ENCODE assay signal across 22 cellular contexts in genomic region chr17:73630531-73630930, GRCh38. TPM values are rescaled to one million over a fixed set of nuclear protein-coding genes. Genes with fewer than 3 reads are reported as not detected.
DNase-seq lines count a peak whose midpoint lies in the region; FAIRE-seq and TF ChIP-seq lines count a peak whose summit lies in the region.
"Had no signal": no experiment of that assay in that cellular context is flagged by ENCODE, and none has a peak within 500 bp of the region (broad histone marks: within the 10 kb centered on the region; RNA-seq: fewer than 3 reads in every experiment).

No MANE protein-coding gene starts in this region.

- no peak overlapping the region for H2BK12ac ChIP-seq in H1 (ENCODE audit: low read depth, low read length)

- no peak overlapping the region for H3K14ac ChIP-seq in H1 (ENCODE audit: insufficient read length)

- POLR2A ChIA-PET in H1 (lab: Charles Lee; ENCODE audit: partially characterized antibody), result interaction anchor here (1.5 kb wide), 1 partner anchor 9 kb away, joined by 3 read pairs; no protein-coding TSS in a partner anchor

- H3K27me3 Mint-ChIP-seq in neural crest cell (ENCODE audit: low read depth), result no peaks in the 10 kb centered on the region

- H3K23ac ChIP-seq in H1 (ENCODE audit: insufficient read length), result no peak overlapping the region

- no peak overlapping the region for H3K56ac ChIP-seq in H1 (replicated peaks; ENCODE audit: insufficient read length, low read depth, low read length)

- CTCF ChIA-PET in H1 (lab: Charles Lee; ENCODE audit: partially characterized antibody), result interaction anchor here (0.7 to 11.0 kb wide), 8 partner anchors 11 to 201 kb away, joined by 3 to 67 read pairs (median 4); partner anchors contain the start of gene SDK2

- intact Hi-C loops in sigmoid colon (cut with DNase I), result no loop called here

- peaks cover under 1% of the 10 kb centered on the region for H3K79me1 ChIP-seq in H1 (ENCODE audit: low read depth, low read length)

- H4K20me1 ChIP-seq in H1 (replicated peaks in 1 of 2; ENCODE audit: control insufficient read depth in 1 of 2, insufficient read depth in 2 of 2, low read length in 2 of 2), result no peaks in the 10 kb centered on the region

- no peak overlapping the region for H4K5ac ChIP-seq in H1 (ENCODE audit: insufficient read length, low read depth, low read length)

- no peaks in the 10 kb centered on the region for H3K23me2 ChIP-seq in H1 (ENCODE audit: low read depth, low read length)

- peak overlapping the region; percentile 22 for H4K8ac ChIP-seq in H1 (ENCODE audit: extremely low read depth, insufficient read depth, low read length)

- H2BK120ac ChIP-seq in H1 (replicated peaks; ENCODE audit: low read depth, low read length), result no peak overlapping the region

- 88% methylated on average over 6 of the region's 6 CpGs; no CpG with 5 or more reads in 1 of the 2 experiments for WGBS in H1 (ENCODE audit: extremely low coverage in 1 of 2, insufficient coverage in 1 of 2, insufficient read length in 1 of 2, insufficient replicate concordance in 2 of 2, low coverage in 1 of 2, low lambda C conversion rate in 2 of 2, missing lambda C conversion rate in 1 of 2), 2 experiments
- 91 to 92% methylated on average over 6 of the region's 6 CpGs for WGBS in sigmoid colon, 2 donors

- H3K9ac ChIP-seq in H1 (replicated peaks in 1 of 4; ENCODE audit: extremely low read depth in 1 of 4, low read depth in 3 of 4, low read length in 3 of 4), result no peak overlapping the region

- H3K36me3 ChIP-seq in H1 (ENCODE audit: control insufficient read depth in 2 of 4, insufficient read depth in 4 of 4, low read length in 3 of 4), result no peaks in the 10 kb centered on the region
- H3K36me3 ChIP-seq in sigmoid colon, result no peaks in the 10 kb centered on the region
- H3K36me3 ChIP-seq: BE2C had no signal

- H4K91ac ChIP-seq in H1 (replicated peaks; ENCODE audit: insufficient read length, low read length), result no peak overlapping the region

- no peak overlapping the region for H3K27ac ChIP-seq in H1 (ENCODE audit: low read depth, low read length)
- H3K27ac ChIP-seq in sigmoid colon, result no peak overlapping the region

- no peak for TF ChIP-seq EP300 in H1 (IDR thresholded peaks at IDR 0.05; ENCODE audit: borderline replicate concordance in 1 of 2, low read depth in 2 of 2, low read length in 2 of 2)
- TF ChIP-seq EP300 in sigmoid colon (IDR thresholded peaks at IDR 0.05), result no peak

- H2BK20ac ChIP-seq in H1 (ENCODE audit: low read length), result no peak overlapping the region

- H3K27me3 ChIP-seq in H1 (replicated peaks in 1 of 4; ENCODE audit: control insufficient read depth in 3 of 4, extremely low read depth in 1 of 4, insufficient read depth in 3 of 4, low read length in 3 of 4) (no peaks in the 10 kb centered on the region), sigmoid colon (peaks cover 0 to 3% (median 0%) of the 10 kb centered on the region in 3 donors)
- H3K27me3 ChIP-seq: BE2C had no signal

- FAIRE-seq in H1 (lab: Jason Lieb, UNC), result no peak
- FAIRE-seq: GM12891, GM19239 had no signal

- H3K18ac ChIP-seq in H1 (ENCODE audit: extremely low read depth, low read length), result no peak overlapping the region

- H2BK15ac ChIP-seq in H1 (ENCODE audit: low read length), result peak overlapping the region; percentile 55; the same call in 1 of the 2 replicates

- H3K4me2 ChIP-seq in H1 (ENCODE audit: insufficient read depth in 1 of 2, low read depth in 2 of 2, low read length in 2 of 2), result no peak overlapping the region
- H3K4me2 ChIP-seq: GM23338 had no signal

- peak overlapping the region; percentile 27 for H3K4me3 Mint-ChIP-seq in neural crest cell
- H3K4me3 Mint-ChIP-seq: CD4-positive, CD25-positive, alpha-beta regulatory T cell; GM23338 had no signal

- TF ChIP-seq POLR2A in H1 (IDR thresholded peaks at IDR 0.05; ENCODE audit: control extremely low read depth in 1 of 2, low read depth in 2 of 2, low read length in 2 of 2), result no peak
- TF ChIP-seq POLR2A in sigmoid colon (IDR thresholded peaks at IDR 0.05), result no peak

- H3K9me3 ChIP-seq in H1 (ENCODE audit: insufficient read depth in 2 of 2, low read depth in 1 of 2, low read length in 1 of 2) (no peaks in the 10 kb centered on the region), sigmoid colon (no peaks in the 10 kb centered on the region)
- H3K9me3 ChIP-seq: BE2C, Caco-2 had no signal

- H2AK5ac ChIP-seq in H1 (ENCODE audit: low read depth, low read length), result no peak overlapping the region

- no peak for TF ChIP-seq RAD21 in H1 (IDR thresholded peaks at IDR 0.05 in 1 of 2, conservative IDR thresholded peaks at IDR 0.05 in 1 of 2; ENCODE audit: low read depth in 2 of 2, low read length in 2 of 2)

- H3K4me1 ChIP-seq in H1 (replicated peaks in 1 of 4; ENCODE audit: control insufficient read depth in 3 of 4, insufficient read depth in 4 of 4, low read length in 3 of 4) (peaks cover 0 to 16% (median 4%) of the 10 kb centered on the region in 4 experiments; a peak in 5 of 7 replicates), sigmoid colon (no peaks in the 10 kb centered on the region)
- H3K4me1 ChIP-seq: BE2C had no signal

- DNase-seq in COLO829 (ENCODE audit: low spot score) (peak; percentile 51), H1 (ENCODE audit: low read depth in 1 of 2, low spot score in 2 of 2) (no peak), neural crest cell (ENCODE audit: low read depth, low spot score) (peak; percentile 48), sigmoid colon (peak; percentile 68), NCI-H82 treated with DMSO at 0.1 percent for 48 hours (lab: John Stamatoyannopoulos, UW; ENCODE audit: unreplicated experiment) (no peak), NOMO-1 treated with dmso at 0.1 percent for 144 hours (lab: John Stamatoyannopoulos, UW; ENCODE audit: unreplicated experiment) (no peak), DMS153 treated with DMSO at 0.1 percent for 48 hours (lab: John Stamatoyannopoulos, UW; ENCODE audit: unreplicated experiment) (no peak)
- no peak for DNase-seq in activated naive CD4-positive, alpha-beta T cell treated with anti-CD3 and anti-CD28 coated beads, Interleukin-2, amount 50 U/mL, for 16 hours
- DNase-seq: BE2C; Caco-2; CD4-positive, CD25-positive, alpha-beta regulatory T cell; DMS153; MM.1S; NCI-H1092; NCI-H146; NCI-H2081; RPMI8226; SIG-M5 had no signal

- peak overlapping the region; percentile 62 for H3K27ac Mint-ChIP-seq in neural crest cell (ENCODE audit: unreplicated experiment)
- H3K27ac Mint-ChIP-seq: CD4-positive, CD25-positive, alpha-beta regulatory T cell; GM23338 had no signal

- peaks cover 0 to 2% of the 10 kb centered on the region in 2 experiments; a peak in 1 of 4 replicates for H3K79me2 ChIP-seq in H1 (ENCODE audit: control insufficient read depth in 1 of 2, insufficient read depth in 2 of 2, low read length in 2 of 2)

- H3K9me3 Mint-ChIP-seq in neural crest cell, result no peaks in the 10 kb centered on the region
- H3K9me3 Mint-ChIP-seq: CD4-positive, CD25-positive, alpha-beta regulatory T cell; GM23338 had no signal

- H3K36me3 Mint-ChIP-seq in neural crest cell (ENCODE audit: low read depth), result no peaks in the 10 kb centered on the region
- H3K36me3 Mint-ChIP-seq: CD4-positive, CD25-positive, alpha-beta regulatory T cell had no signal

- TF ChIP-seq CTCF in H1 (IDR thresholded peaks at IDR 0.05; ENCODE audit: control extremely low read depth in 1 of 3, insufficient read depth in 1 of 3, low read depth in 1 of 3, low read length in 3 of 3) (no peak), neural crest cell (conservative IDR thresholded peaks at IDR 0.05) (no peak), sigmoid colon (IDR thresholded peaks at IDR 0.05) (no peak)

- H3K4me1 Mint-ChIP-seq in neural crest cell, result peaks cover 49% of the 10 kb centered on the region
- H3K4me1 Mint-ChIP-seq: CD4-positive, CD25-positive, alpha-beta regulatory T cell had no signal

- no peak overlapping the region for H2BK5ac ChIP-seq in H1 (ENCODE audit: low read depth, low read length)

- H2AFZ ChIP-seq in H1 (ENCODE audit: low read length), result no peak overlapping the region
- H2AFZ ChIP-seq: GM23338 had no signal

- no peak overlapping the region for H3K4me3 ChIP-seq in H1 (ENCODE audit: extremely low read depth in 1 of 4, insufficient read depth in 2 of 4, low read depth in 3 of 4, low read length in 4 of 4)
- no peak overlapping the region for H3K4me3 ChIP-seq in sigmoid colon
- H3K4me3 ChIP-seq: GM23338 had no signal

- no peak overlapping the region for H3K4ac ChIP-seq in H1 (replicated peaks; ENCODE audit: insufficient read length, low read depth, low read length)

TF ChIP-seq in H1, 55 proteins besides CTCF, POLR2A, EP300 and RAD21 (continues in another document):
- no peak for TF ChIP-seq FOSL1 (IDR thresholded peaks at IDR 0.05; ENCODE audit: insufficient read depth, low read depth, low read length)
- TF ChIP-seq ZNF274 (IDR thresholded peaks at IDR 0.05; ENCODE audit: borderline replicate concordance, extremely low read depth, low read length), result no peak

RNA-seq across cellular contexts. Expression of gene SDK2, which starts 13.7 kb away (rescaled TPM):
- total RNA-seq in H1 (2021; fragmentation: NEBNext Ultra II Directional; extraction: Animal tissue kit (Norgen Biotek cat#: 25700)), result 3.6 and 3.9 TPM in 2 replicates
- polyA plus RNA-seq in H1 (2011; rRNA removed) (4.1 and 5.9 TPM in 2 replicates), sigmoid colon (1 to 10 TPM in 1 of 3 donors, under 1 TPM in 2; under 0.01 to 1.9 (median under 0.01) TPM)
- polyA plus RNA-seq in H1 (2011; cell fraction: cytosol; rRNA removed), result 2.3 TPM
- 7.3 TPM for polyA plus RNA-seq in H1 (2011; cell fraction: nucleus; rRNA removed)
- 5.5 to 10.2 TPM (median 7.5 TPM) in 4 replicates for polyA plus RNA-seq in H1 (2012, experiment 1 of 2)
- 3.6 TPM for polyA plus RNA-seq in H1 (2012, experiment 2 of 2)
- polyA plus RNA-seq in H1 (2013, experiment 1 of 2), result 2.6 TPM
- 2.0 TPM for polyA plus RNA-seq in H1 (2013, experiment 2 of 2)
- 6.8 and 8.4 TPM in 2 replicates for polyA minus RNA-seq in H1 (2011; rRNA and poly(A)+ RNA removed)
- 10.9 TPM for polyA minus RNA-seq in H1 (2011; cell fraction: cytosol; rRNA and poly(A)+ RNA removed)
- 13.8 TPM for polyA minus RNA-seq in H1 (2011; cell fraction: nucleus; rRNA and poly(A)+ RNA removed)
- total RNA-seq in neural crest cell (31.2 and 31.5 TPM in 2 replicates), sigmoid colon (under 1 TPM; 0.66 to 0.83 (median 0.76) TPM)
- total RNA-seq: LHCN-M2 had no signal

Comparison
In these comparisons a context has a peak if more than half of its experiments do, and no peak if none do; other contexts are left out.
1. DNase-seq: peak in COLO829 (single experiment), neural crest cell (single experiment) and sigmoid colon (single experiment); none in H1 (0 of 2), NCI-H82 treated with DMSO at 0.1 percent for 48 hours (single experiment), activated naive CD4-positive, alpha-beta T cell treated with anti-CD3 and anti-CD28 coated beads, Interleukin-2, amount 50 U/mL, for 16 hours (single experiment), NOMO-1 treated with dmso at 0.1 percent for 144 hours (single experiment) and DMS153 treated with DMSO at 0.1 percent for 48 hours (single experiment).